In the genomic region with DNA sequence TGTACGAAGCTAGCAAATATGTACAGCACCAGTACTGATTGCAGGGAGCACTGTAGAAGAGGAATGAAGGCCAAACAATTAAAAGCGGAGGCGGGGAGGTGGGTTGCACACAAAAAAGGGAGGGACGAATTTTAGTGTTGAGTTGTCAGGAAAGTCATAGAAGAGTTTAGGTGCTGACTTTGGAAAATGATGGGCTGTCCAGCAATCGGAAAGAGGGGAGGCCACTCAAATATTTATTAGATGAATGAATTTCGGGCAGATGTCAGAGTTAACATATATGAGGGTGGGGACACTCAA, we compare ENCODE assay signal across 8 cellular contexts. TPM values are rescaled to one million over a fixed set of nuclear protein-coding genes. Genes with fewer than 3 reads are reported as not detected.
DNase-seq lines count a peak whose midpoint lies in the region; ATAC-seq and TF ChIP-seq lines count a peak whose summit lies in the region.

No MANE protein-coding gene starts in this region.

- peaks cover 29 to 38% (median 29%) of the 10 kb centered on the region in 3 donors for H3K4me1 Mint-ChIP-seq in IgD-negative memory B cell

- H3K36me3 ChIP-seq in mucosa of rectum (ENCODE audit: control insufficient read depth in 2 of 2, insufficient read depth in 2 of 2, low read length in 2 of 2), result peaks cover 0 to 2% of the 10 kb centered on the region in 2 donors

- no peaks in the 10 kb centered on the region for H3K27me3 ChIP-seq in mucosa of rectum (ENCODE audit: control insufficient read depth in 2 of 2, insufficient read depth in 2 of 2, low read length in 2 of 2)

- no peak for TF ChIP-seq CTCF in 22Rv1 (IDR thresholded peaks at IDR 0.05)

- H3K4me3 Mint-ChIP-seq in IgD-negative memory B cell, result peak overlapping the region; percentile 97 to 100 (median 99)

- peak overlapping the region; percentile 83 for H3K27ac ChIP-seq in 22Rv1
- peak overlapping the region; percentile 98 for H3K27ac ChIP-seq in caudate nucleus (ENCODE audit: low read depth, low read length)
- peak overlapping the region; percentile 92 to 95 for H3K27ac ChIP-seq in mucosa of rectum (ENCODE audit: low read depth in 2 of 2, low read length in 2 of 2)

- no peaks in the 10 kb centered on the region for H3K27me3 Mint-ChIP-seq in IgD-negative memory B cell

- H3K27ac Mint-ChIP-seq in IgD-negative memory B cell, result peak overlapping the region; percentile 89 to 100 (median 99)

- H3K9me3 ChIP-seq in mucosa of rectum (ENCODE audit: control insufficient read depth in 2 of 2, low read length in 2 of 2), result no peaks in the 10 kb centered on the region

- H3K36me3 Mint-ChIP-seq in IgD-negative memory B cell, result peaks cover 2% of the 10 kb centered on the region

- in situ Hi-C loops in ACHN (cut with HindIII; ENCODE audit: low pct_ligation_motif_present, low pct_unique_long_range_greater_than_20kb, low sequenced_read_pairs), result no loop called here

- no peak for ATAC-seq in HG03139 (IDR thresholded peaks at IDR 0.05; ENCODE audit: unreplicated experiment)

- H3K4me1 ChIP-seq in mucosa of rectum (ENCODE audit: control insufficient read depth in 2 of 2, insufficient read depth in 2 of 2, low read length in 2 of 2), result peaks cover 13 to 14% of the 10 kb centered on the region in 2 donors

- peaks cover 0 to 3% (median 0%) of the 10 kb centered on the region in 3 donors for H3K9me3 Mint-ChIP-seq in IgD-negative memory B cell

- H3K4me3 ChIP-seq in mucosa of rectum (ENCODE audit: low read length in 2 of 2), result peak overlapping the region; percentile 88 to 95

- DNase-seq in caudate nucleus (lab: John Stamatoyannopoulos, UW) (no peak), OCI-M1 (lab: John Stamatoyannopoulos, UW) (no peak), ACHN (no peak), NOMO-1 treated with DMSO at 0.1 percent for 48 hours (lab: John Stamatoyannopoulos, UW; ENCODE audit: unreplicated experiment) (no peak)

- peak overlapping the region; percentile 93 to 96 for H3K9ac ChIP-seq in mucosa of rectum (ENCODE audit: low read depth in 1 of 2, low read length in 2 of 2)

RNA-seq across cellular contexts. Expression of gene ANKRD13C, which starts 0.5 kb away (rescaled TPM):
- polyA plus RNA-seq in IgD-negative memory B cell, result 19.7 TPM

RNA-seq across cellular contexts. Expression of gene CTH, which starts 56.0 kb away (rescaled TPM):
- polyA plus RNA-seq in IgD-negative memory B cell, result 1.7 TPM
